Comparison of ENCODE assay signal across 8 cellular contexts in genomic region chr4:37453004-37453360, GRCh38.
DNase-seq lines count a peak whose midpoint lies in the region; TF ChIP-seq lines count a peak whose summit lies in the region.

No MANE protein-coding gene starts in this region.

- H3K27ac ChIP-seq in breast epithelium = peak overlapping the region in 1 of 2 donors; percentile 65
- H3K27ac ChIP-seq in skin epidermis = no peak overlapping the region

- intact Hi-C loops in breast epithelium (cut with DNase I; ENCODE audit: low total_unique reads) = no loop called here

- H3K27me3 ChIP-seq in breast epithelium = peaks cover 0 to 20% of the 10 kb centered on the region in 2 donors

- H3K4me1 ChIP-seq in breast epithelium = peaks cover 0 to 5% of the 10 kb centered on the region in 2 donors

- POLR2A ChIA-PET in HEK293T (lab: Yijun Ruan, JAX) = interaction anchor here (0.7 to 2.2 kb wide), 6 partner anchors 9 to 667 kb away, joined by 4 to 7 read pairs (median 4); partner anchors contain the start of gene PGM2

- in situ Hi-C loops in SK-MEL-5 (cut with HindIII; ENCODE audit: low pct_unique_long_range_greater_than_20kb, low sequenced_read_pairs) = no loop called here

- H3K9me3 ChIP-seq in breast epithelium = no peaks in the 10 kb centered on the region

- TF ChIP-seq CTCF in GM10266 (IDR thresholded peaks at IDR 0.05; ENCODE audit: control insufficient read depth, insufficient read depth, low read depth, missing control alignments) (peak; percentile 74), breast epithelium (IDR thresholded peaks at IDR 0.05) (peak; percentile 12 to 61 (median 42))

- no peak for TF ChIP-seq POLR2A in breast epithelium (IDR thresholded peaks at IDR 0.05)

- CTCF ChIA-PET in HEK293T (lab: Yijun Ruan, JAX) = interaction anchor here (0.9 to 1.9 kb wide), 13 partner anchors 9 to 351 kb away, joined by 3 to 25 read pairs (median 4); no protein-coding TSS in a partner anchor

- H3K4me3 ChIP-seq in breast epithelium = peak overlapping the region; percentile 38 to 63 (median 63)
- peak overlapping the region in 4 of 7 experiments; percentile 23 to 45 (median 42) for H3K4me3 ChIP-seq in skin epidermis

- no peaks in the 10 kb centered on the region for H3K36me3 ChIP-seq in breast epithelium

- peak; percentile 76 for DNase-seq in GM10266 (ENCODE audit: extremely low spot score)
- DNase-seq in HEK293T (ENCODE audit: extremely low spot score) = peak; percentile 29
- DNase-seq in NAMALWA (ENCODE audit: low spot score) = peak; percentile 57
- DNase-seq in SK-MEL-5 (ENCODE audit: low read depth, low spot score) = peak; percentile 86
- peak in 1 of 2 donors; percentile 53 for DNase-seq in breast epithelium (ENCODE audit: low spot score in 2 of 2)
- peak; percentile 66 for DNase-seq in iPS-NIHi7 (ENCODE audit: extremely low spot score)
- DNase-seq in DMS153 treated with DMSO at 0.1 percent for 48 hours (lab: John Stamatoyannopoulos, UW; ENCODE audit: unreplicated experiment) = no peak

TF ChIP-seq in HEK293T, 16 proteins besides CTCF, POLR2A, EP300 and RAD21:
- TF ChIP-seq FOXM1 (IDR thresholded peaks at IDR 0.05; ENCODE audit: borderline replicate concordance) (no peak), ARNT (IDR thresholded peaks at IDR 0.05) (no peak), CTBP1 (IDR thresholded peaks at IDR 0.05; ENCODE audit: borderline replicate concordance) (no peak), ELF4 (IDR thresholded peaks at IDR 0.05) (no peak), ZNF384 (IDR thresholded peaks at IDR 0.05) (no peak), SP1 (IDR thresholded peaks at IDR 0.05) (no peak), SUZ12 (IDR thresholded peaks at IDR 0.05) (no peak), FOXK2 (IDR thresholded peaks at IDR 0.05) (no peak), L3MBTL2 (conservative IDR thresholded peaks at IDR 0.05) (no peak), BHLHE40 (IDR thresholded peaks at IDR 0.05; ENCODE audit: borderline replicate concordance) (no peak), FOXA1 (IDR thresholded peaks at IDR 0.05) (no peak), HDGF (IDR thresholded peaks at IDR 0.05; ENCODE audit: borderline replicate concordance) (no peak), PKNOX1 (IDR thresholded peaks at IDR 0.05) (no peak), TARDBP (IDR thresholded peaks at IDR 0.05) (no peak), NFRKB (IDR thresholded peaks at IDR 0.05) (no peak), LEF1 (IDR thresholded peaks at IDR 0.05; ENCODE audit: borderline replicate concordance) (no peak)
